Comparison of ENCODE assay signal across 8 cellular contexts in the genomic region with DNA sequence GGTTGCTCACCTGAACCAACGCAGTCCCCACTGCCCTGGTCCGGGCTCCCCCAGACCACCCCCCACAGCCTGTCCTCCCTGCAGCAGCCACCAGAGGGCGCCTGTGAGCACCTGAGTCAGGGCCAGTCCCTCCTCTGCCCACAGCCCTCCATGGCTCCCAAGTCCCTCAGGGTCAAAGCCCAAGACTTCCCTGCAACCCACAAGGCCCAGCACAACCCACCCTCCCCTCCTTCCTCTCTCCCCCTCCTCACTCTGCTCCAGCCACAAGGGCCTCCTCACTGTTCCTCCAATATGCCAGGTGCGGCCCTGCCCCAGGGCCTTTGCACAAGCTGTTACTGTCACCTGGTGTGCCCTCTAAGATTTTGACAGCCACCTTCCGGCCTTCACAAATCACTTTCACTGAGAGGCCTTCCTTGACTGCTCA. TPM values are rescaled to one million over a fixed set of nuclear protein-coding genes. Genes with fewer than 3 reads are reported as not detected.
DNase-seq lines count a peak whose midpoint lies in the region; ATAC-seq and TF ChIP-seq lines count a peak whose summit lies in the region.

No MANE protein-coding gene starts in this region.

- ATAC-seq in CD4-positive, alpha-beta T cell (ENCODE audit: poor library complexity), result peak; percentile 75
- ATAC-seq in RWPE2 (ENCODE audit: low read depth) (no peak), left colon (peak; percentile 35), GM18502 (IDR thresholded peaks at IDR 0.05; ENCODE audit: poor library complexity, unreplicated experiment) (no peak)
- peak; percentile 60 for ATAC-seq in stimulated activated effector memory CD8-positive, alpha-beta T cell treated with anti-CD3 and anti-CD28 coated beads, Interleukin-12 subunit alpha, Interleukin-12 subunit beta, amount 100 ng/mL, for 72 hours

- H3K9me3 ChIP-seq in CD4-positive, alpha-beta T cell (ENCODE audit: control insufficient read depth, low read length), result no peaks in the 10 kb centered on the region
- H3K9me3 ChIP-seq in RWPE2 (ENCODE audit: severe bottlenecking), result no peaks in the 10 kb centered on the region

- peaks cover 8% of the 10 kb centered on the region for H3K4me1 ChIP-seq in RWPE2 (ENCODE audit: insufficient read depth, poor library complexity, severe bottlenecking)

- intact Hi-C loops in CD4-positive, alpha-beta T cell (cut with DNase I, micrococcal nuclease), result loop anchor here (1.0 kb wide), 1 partner anchor 17 kb away; no protein-coding TSS in a partner anchor
- intact Hi-C loops in left colon (cut with DNase I, micrococcal nuclease), result no loop called here
- intact Hi-C loops in posterior vena cava (cut with DNase I), result no loop called here

- POLR2A ChIA-PET in CD4-positive, alpha-beta T cell (lab: Charles Lee), result no interaction called here

- no peaks in the 10 kb centered on the region for H3K4me1 Mint-ChIP-seq in CD4-positive, alpha-beta T cell (ENCODE audit: low read depth)
- H3K4me1 Mint-ChIP-seq in activated naive CD4-positive, alpha-beta T cell treated with anti-CD3 and anti-CD28 coated beads, Interleukin-2, amount 10 ng/mL, durations not matched to agents 7 days and 5 days, result peaks cover 37% of the 10 kb centered on the region
- H3K4me1 Mint-ChIP-seq in stimulated activated effector memory CD8-positive, alpha-beta T cell treated with anti-CD3 and anti-CD28 coated beads, Interleukin-12 subunit alpha, Interleukin-12 subunit beta, amount 100 ng/mL, for 72 hours, result peaks cover 31% of the 10 kb centered on the region

- no peak overlapping the region for H3K27ac Mint-ChIP-seq in CD4-positive, alpha-beta T cell
- no peak overlapping the region for H3K27ac Mint-ChIP-seq in activated naive CD4-positive, alpha-beta T cell treated with anti-CD3 and anti-CD28 coated beads, Interleukin-2, amount 10 ng/mL, durations not matched to agents 7 days and 5 days
- H3K27ac Mint-ChIP-seq in stimulated activated effector memory CD8-positive, alpha-beta T cell treated with anti-CD3 and anti-CD28 coated beads, Interleukin-12 subunit alpha, Interleukin-12 subunit beta, amount 100 ng/mL, for 72 hours, result no peak overlapping the region

- CTCF ChIA-PET in CD4-positive, alpha-beta T cell (lab: Charles Lee), result interaction anchor here (0.6 to 1.5 kb wide), 3 partner anchors 18 to 1061 kb away, joined by 3 to 6 read pairs (median 3); no protein-coding TSS in a partner anchor
- CTCF ChIA-PET in activated naive CD4-positive, alpha-beta T cell treated with anti-CD3 and anti-CD28 coated beads, Interleukin-2, amount 10 ng/mL, durations not matched to agents 7 days and 5 days (lab: Charles Lee), result interaction anchor here (0.6 to 3.6 kb wide), 9 partner anchors 10 to 196 kb away, joined by 3 to 23 read pairs (median 4); partner anchors contain the start of gene GNA15

- DNase-seq in CD4-positive, alpha-beta T cell, result peak; percentile 43 to 81 (median 66)
- no peak for DNase-seq in RWPE2 (ENCODE audit: low spot score)
- DNase-seq in activated naive CD4-positive, alpha-beta T cell treated with anti-CD3 and anti-CD28 coated beads, Interleukin-2, amount 10 ng/mL, durations not matched to agents 7 days and 5 days, result peak; percentile 75
- peak in 1 of 2 donors; percentile 38 for DNase-seq in left colon
- DNase-seq in stimulated activated effector memory CD8-positive, alpha-beta T cell treated with anti-CD3 and anti-CD28 coated beads, Interleukin-12 subunit alpha, Interleukin-12 subunit beta, amount 100 ng/mL, for 72 hours (ENCODE audit: low spot score in 2 of 2), result peak; percentile 70 to 90
- DNase-seq in cerebellum (ENCODE audit: low spot score), result no peak
- no peak for DNase-seq in posterior vena cava (ENCODE audit: low spot score)

- no peaks in the 10 kb centered on the region for H3K27me3 Mint-ChIP-seq in CD4-positive, alpha-beta T cell
- peaks cover 6% of the 10 kb centered on the region for H3K27me3 Mint-ChIP-seq in activated naive CD4-positive, alpha-beta T cell treated with anti-CD3 and anti-CD28 coated beads, Interleukin-2, amount 10 ng/mL, durations not matched to agents 7 days and 5 days

- H3K36me3 ChIP-seq in RWPE2 (ENCODE audit: low read depth), result peaks cover 49% of the 10 kb centered on the region

- no peaks in the 10 kb centered on the region for H3K27me3 ChIP-seq in CD4-positive, alpha-beta T cell (ENCODE audit: control insufficient read depth, insufficient read depth, low read length)
- H3K27me3 ChIP-seq in RWPE2 (ENCODE audit: insufficient read depth, poor library complexity, severe bottlenecking), result no peaks in the 10 kb centered on the region

- no peak overlapping the region for H3K4me3 ChIP-seq in RWPE2 (ENCODE audit: severe bottlenecking)

- H3K27ac ChIP-seq in CD4-positive, alpha-beta T cell (ENCODE audit: low read depth, low read length), result no peak overlapping the region
- no peak overlapping the region for H3K27ac ChIP-seq in RWPE2 (ENCODE audit: poor library complexity, severe bottlenecking)

- no peaks in the 10 kb centered on the region for H3K9me3 Mint-ChIP-seq in CD4-positive, alpha-beta T cell
- H3K9me3 Mint-ChIP-seq in activated naive CD4-positive, alpha-beta T cell treated with anti-CD3 and anti-CD28 coated beads, Interleukin-2, amount 10 ng/mL, durations not matched to agents 7 days and 5 days, result no peaks in the 10 kb centered on the region
- H3K9me3 Mint-ChIP-seq in stimulated activated effector memory CD8-positive, alpha-beta T cell treated with anti-CD3 and anti-CD28 coated beads, Interleukin-12 subunit alpha, Interleukin-12 subunit beta, amount 100 ng/mL, for 72 hours, result no peaks in the 10 kb centered on the region

- TF ChIP-seq CTCF in CD4-positive, alpha-beta T cell (IDR thresholded peaks at IDR 0.05), result peak; percentile 84
- TF ChIP-seq CTCF in RWPE2 (IDR thresholded peaks at IDR 0.05; ENCODE audit: poor library complexity, severe bottlenecking), result peak; percentile 75

- no peak overlapping the region for H3K4me3 Mint-ChIP-seq in CD4-positive, alpha-beta T cell
- no peak overlapping the region for H3K4me3 Mint-ChIP-seq in activated naive CD4-positive, alpha-beta T cell treated with anti-CD3 and anti-CD28 coated beads, Interleukin-2, amount 10 ng/mL, durations not matched to agents 7 days and 5 days
- no peak overlapping the region for H3K4me3 Mint-ChIP-seq in stimulated activated effector memory CD8-positive, alpha-beta T cell treated with anti-CD3 and anti-CD28 coated beads, Interleukin-12 subunit alpha, Interleukin-12 subunit beta, amount 100 ng/mL, for 72 hours

- H3K36me3 Mint-ChIP-seq in CD4-positive, alpha-beta T cell (ENCODE audit: low read depth), result no peaks in the 10 kb centered on the region
- H3K36me3 Mint-ChIP-seq in activated naive CD4-positive, alpha-beta T cell treated with anti-CD3 and anti-CD28 coated beads, Interleukin-2, amount 10 ng/mL, durations not matched to agents 7 days and 5 days, result peaks cover 32% of the 10 kb centered on the region
- peaks cover 85% of the 10 kb centered on the region for H3K36me3 Mint-ChIP-seq in stimulated activated effector memory CD8-positive, alpha-beta T cell treated with anti-CD3 and anti-CD28 coated beads, Interleukin-12 subunit alpha, Interleukin-12 subunit beta, amount 100 ng/mL, for 72 hours

RNA-seq across cellular contexts. Expression of gene GNA15, which starts 10.9 kb away (rescaled TPM):
- 10 to 100 TPM; 12.1 to 14.9 TPM for total RNA-seq in CD4-positive, alpha-beta T cell
- total RNA-seq in left colon (1 to 10 TPM; 3.0 to 4.8 TPM), cerebellum (0.73 TPM), posterior vena cava (1 to 10 TPM; 7.0 to 9.9 TPM)

RNA-seq across cellular contexts. Expression of gene S1PR4, which starts 31.9 kb away (rescaled TPM):
- total RNA-seq in CD4-positive, alpha-beta T cell, result 10 to 100 TPM; 70.2 to 73.7 TPM
- total RNA-seq in left colon (1 to 10 TPM in 1 of 2 donors, under 1 TPM in 1; 0.55 to 1.1 TPM), cerebellum (not detected), posterior vena cava (1 to 10 TPM; 1.7 to 3.1 TPM)

RNA-seq across cellular contexts. Expression of gene NCLN, which starts 39.0 kb away (rescaled TPM):
- total RNA-seq in CD4-positive, alpha-beta T cell, result 10 to 100 TPM; 49.6 to 51.9 TPM
- total RNA-seq in left colon, result 100 to 1,000 TPM in 1 of 2 donors, 10 to 100 TPM in 1; 77.3 to 113 TPM
- total RNA-seq in cerebellum, result 11.4 TPM
- total RNA-seq in posterior vena cava, result 10 to 100 TPM; 37.7 to 40.4 TPM

RNA-seq across cellular contexts. Expression of gene GNA11, which starts 52.5 kb away (rescaled TPM):
- 1 to 10 TPM; 2.6 to 3.4 TPM for total RNA-seq in CD4-positive, alpha-beta T cell
- total RNA-seq in left colon, result 100 to 1,000 TPM; 215 to 248 TPM
- 37.0 TPM for total RNA-seq in cerebellum
- total RNA-seq in posterior vena cava, result 10 to 100 TPM; 71.9 to 76.5 TPM

Comparison
In these comparisons a context has a peak if more than half of its experiments do, and no peak if none do; other contexts are left out.
1. ATAC-seq: peak in CD4-positive, alpha-beta T cell (single experiment), left colon (single experiment) and stimulated activated effector memory CD8-positive, alpha-beta T cell treated with anti-CD3 and anti-CD28 coated beads, Interleukin-12 subunit alpha, Interleukin-12 subunit beta, amount 100 ng/mL, for 72 hours (single experiment); none in RWPE2 (single experiment) and GM18502 (single experiment).
2. DNase-seq: peak in CD4-positive, alpha-beta T cell (10 of 10), activated naive CD4-positive, alpha-beta T cell treated with anti-CD3 and anti-CD28 coated beads, Interleukin-2, amount 10 ng/mL, durations not matched to agents 7 days and 5 days (single experiment) and stimulated activated effector memory CD8-positive, alpha-beta T cell treated with anti-CD3 and anti-CD28 coated beads, Interleukin-12 subunit alpha, Interleukin-12 subunit beta, amount 100 ng/mL, for 72 hours (2 of 2); none in RWPE2 (single experiment), cerebellum (single experiment) and posterior vena cava (single experiment).
3. RNA of gene S1PR4, which starts 31.9 kb away (total RNA-seq): 70.2 to 73.7 TPM in CD4-positive, alpha-beta T cell; 1.7 to 3.1 TPM in posterior vena cava, 0.55 to 1.1 TPM in left colon and not detected in cerebellum (single experiment); every median in the first group is over 10 times any median in the second.
4. intact Hi-C loops: an anchor here in CD4-positive, alpha-beta T cell (1.0 kb wide); none called in left colon and posterior vena cava.